ENCODE assay signal across 16 cellular contexts in genomic region chr6:80235647-80236046, GRCh38.
"Had no signal": no experiment of that assay in that cellular context is flagged by ENCODE, and none has a peak within 500 bp of the region (broad histone marks: within the 10 kb centered on the region; RNA-seq: fewer than 3 reads in every experiment).

No MANE protein-coding gene starts in this region.

- H3K36me3 ChIP-seq: colonic mucosa, esophagus squamous epithelium, neutrophil, right atrium auricular region had no signal

- DNase-seq: cerebellar nuclear complex; colonic mucosa; dermis blood vessel endothelial cell; esophagus squamous epithelium; foreskin melanocyte; kidney glomerular epithelial cell; mammary epithelial cell; naive B cell; posterior cingulate gyrus; stimulated activated CD4-positive, alpha-beta T cell treated with anti-CD3 and anti-CD28 coated beads, Interleukin-2, amount 100 ng/mL, for 48 hours; stimulated activated naive CD4-positive, alpha-beta T cell treated with Interleukin-2 at 50 U/mL for 16 hours; trophoblast cell had no signal

- H3K4me3 ChIP-seq: colonic mucosa, esophagus squamous epithelium, hepatocyte, right atrium auricular region, smooth muscle cell had no signal

- H3K27me3 ChIP-seq: colonic mucosa, esophagus squamous epithelium, hepatocyte, neutrophil, right atrium auricular region had no signal
